In the genomic region with DNA sequence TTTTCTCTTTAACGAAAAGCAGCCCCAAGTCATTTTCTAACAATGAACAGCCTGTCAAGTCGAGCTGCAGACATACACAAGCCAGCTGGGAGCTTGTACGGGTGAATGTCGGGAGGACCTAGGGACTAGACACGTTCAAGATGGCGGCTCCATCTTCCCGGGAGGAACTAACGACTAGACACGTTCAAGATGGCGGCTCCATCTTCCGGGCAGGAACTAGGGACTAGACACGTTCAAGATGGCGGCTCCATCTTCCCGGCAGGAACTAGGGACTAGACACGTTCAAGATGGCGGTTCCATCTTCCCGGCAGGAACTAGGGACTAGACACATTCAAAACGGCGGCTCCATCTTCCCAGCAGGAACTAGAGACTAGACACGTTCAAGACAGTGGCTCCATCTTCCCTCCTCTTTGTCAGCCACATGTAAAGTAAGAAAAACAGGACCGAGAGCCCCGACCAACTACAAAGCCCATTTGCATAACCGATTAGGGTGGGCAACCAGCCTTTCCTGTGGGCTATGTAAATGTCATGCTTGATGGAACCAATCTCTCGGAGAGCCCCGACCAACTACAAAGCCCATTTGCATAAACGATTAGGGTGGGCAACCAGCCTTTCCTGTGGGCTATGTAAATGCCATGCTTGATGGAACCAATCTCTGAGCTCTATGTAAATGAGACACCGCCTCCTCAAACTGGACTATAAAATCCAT, we compare ENCODE assay signal across 8 cellular contexts.
DNase-seq lines count a peak whose midpoint lies in the region; ATAC-seq and TF ChIP-seq lines count a peak whose summit lies in the region.

No MANE protein-coding gene starts in this region.

- DNase-seq in AG04449 (ENCODE audit: low read depth, low spot score) (peak; percentile 12), amniotic epithelial cell (ENCODE audit: low read depth) (peak; percentile 57), NCI-H2081 treated with DMSO at 0.1 percent for 48 hours (lab: John Stamatoyannopoulos, UW) (no peak), SKM-1 (lab: John Stamatoyannopoulos, UW; ENCODE audit: unreplicated experiment) (no peak), amniotic stem cell (lab: John Stamatoyannopoulos, UW) (no peak)
- peak; percentile 28 for DNase-seq in stimulated activated CD4-positive, alpha-beta T cell treated with anti-CD3 and anti-CD28 coated beads, Interleukin-15, amount 100 ng/mL, for 24 hours

- no peak for TF ChIP-seq CTCF in AG04449 (IDR thresholded peaks at IDR 0.05; ENCODE audit: insufficient read depth, low read length, missing control alignments)

- POLR2A ChIA-PET in AG04449 (lab: Yijun Ruan, JAX), result no interaction called here

- H3K4me3 ChIP-seq in AG04449 (ENCODE audit: low read depth, low read length) (peak overlapping the region; percentile 29), iPS-18c (ENCODE audit: insufficient read depth, low read depth, low read length) (peak overlapping the region; percentile 31; the same call in 1 of the 2 replicates)

- CTCF ChIA-PET in AG04449 (lab: Yijun Ruan, JAX), result no interaction called here

- peaks cover 2% of the 10 kb centered on the region for H3K9me3 ChIP-seq in iPS-18c (ENCODE audit: control insufficient read depth, insufficient read depth, low read length)

- peak; percentile 61 for ATAC-seq in GM21360 (IDR thresholded peaks at IDR 0.05; ENCODE audit: unreplicated experiment)

Comparison
In these comparisons a context has a peak if more than half of its experiments do, and no peak if none do; other contexts are left out.
1. DNase-seq: peak in AG04449 (single experiment), amniotic epithelial cell (single experiment) and stimulated activated CD4-positive, alpha-beta T cell treated with anti-CD3 and anti-CD28 coated beads, Interleukin-15, amount 100 ng/mL, for 24 hours (single experiment); none in NCI-H2081 treated with DMSO at 0.1 percent for 48 hours (single experiment), SKM-1 (single experiment) and amniotic stem cell (single experiment).